1 cellular context compared by ENCODE assay signal in the genomic region with DNA sequence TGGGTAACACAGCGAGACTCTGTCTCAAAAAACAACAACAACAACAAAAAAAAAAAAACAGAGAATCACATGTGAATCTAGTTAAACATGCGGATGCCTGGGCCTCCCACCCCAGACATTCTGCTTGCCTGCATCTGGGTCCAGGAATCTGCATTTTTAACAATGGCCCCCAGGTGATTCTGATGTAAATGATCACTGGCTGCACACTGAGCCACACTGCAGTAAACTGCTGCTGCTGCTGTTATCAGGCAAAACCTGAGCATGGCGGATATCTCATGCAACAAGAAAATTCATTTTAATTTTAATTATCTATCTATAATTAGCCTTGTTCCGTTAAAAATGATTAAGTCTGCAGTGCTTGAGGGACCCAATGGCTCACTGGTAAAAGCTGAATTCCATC.
TF ChIP-seq lines count a peak whose summit lies in the region.

No MANE protein-coding gene starts in this region.

TF ChIP-seq in GM23338, 12 proteins besides CTCF, POLR2A, EP300 and RAD21 (continued from another document):
- TF ChIP-seq, protein P1, sequence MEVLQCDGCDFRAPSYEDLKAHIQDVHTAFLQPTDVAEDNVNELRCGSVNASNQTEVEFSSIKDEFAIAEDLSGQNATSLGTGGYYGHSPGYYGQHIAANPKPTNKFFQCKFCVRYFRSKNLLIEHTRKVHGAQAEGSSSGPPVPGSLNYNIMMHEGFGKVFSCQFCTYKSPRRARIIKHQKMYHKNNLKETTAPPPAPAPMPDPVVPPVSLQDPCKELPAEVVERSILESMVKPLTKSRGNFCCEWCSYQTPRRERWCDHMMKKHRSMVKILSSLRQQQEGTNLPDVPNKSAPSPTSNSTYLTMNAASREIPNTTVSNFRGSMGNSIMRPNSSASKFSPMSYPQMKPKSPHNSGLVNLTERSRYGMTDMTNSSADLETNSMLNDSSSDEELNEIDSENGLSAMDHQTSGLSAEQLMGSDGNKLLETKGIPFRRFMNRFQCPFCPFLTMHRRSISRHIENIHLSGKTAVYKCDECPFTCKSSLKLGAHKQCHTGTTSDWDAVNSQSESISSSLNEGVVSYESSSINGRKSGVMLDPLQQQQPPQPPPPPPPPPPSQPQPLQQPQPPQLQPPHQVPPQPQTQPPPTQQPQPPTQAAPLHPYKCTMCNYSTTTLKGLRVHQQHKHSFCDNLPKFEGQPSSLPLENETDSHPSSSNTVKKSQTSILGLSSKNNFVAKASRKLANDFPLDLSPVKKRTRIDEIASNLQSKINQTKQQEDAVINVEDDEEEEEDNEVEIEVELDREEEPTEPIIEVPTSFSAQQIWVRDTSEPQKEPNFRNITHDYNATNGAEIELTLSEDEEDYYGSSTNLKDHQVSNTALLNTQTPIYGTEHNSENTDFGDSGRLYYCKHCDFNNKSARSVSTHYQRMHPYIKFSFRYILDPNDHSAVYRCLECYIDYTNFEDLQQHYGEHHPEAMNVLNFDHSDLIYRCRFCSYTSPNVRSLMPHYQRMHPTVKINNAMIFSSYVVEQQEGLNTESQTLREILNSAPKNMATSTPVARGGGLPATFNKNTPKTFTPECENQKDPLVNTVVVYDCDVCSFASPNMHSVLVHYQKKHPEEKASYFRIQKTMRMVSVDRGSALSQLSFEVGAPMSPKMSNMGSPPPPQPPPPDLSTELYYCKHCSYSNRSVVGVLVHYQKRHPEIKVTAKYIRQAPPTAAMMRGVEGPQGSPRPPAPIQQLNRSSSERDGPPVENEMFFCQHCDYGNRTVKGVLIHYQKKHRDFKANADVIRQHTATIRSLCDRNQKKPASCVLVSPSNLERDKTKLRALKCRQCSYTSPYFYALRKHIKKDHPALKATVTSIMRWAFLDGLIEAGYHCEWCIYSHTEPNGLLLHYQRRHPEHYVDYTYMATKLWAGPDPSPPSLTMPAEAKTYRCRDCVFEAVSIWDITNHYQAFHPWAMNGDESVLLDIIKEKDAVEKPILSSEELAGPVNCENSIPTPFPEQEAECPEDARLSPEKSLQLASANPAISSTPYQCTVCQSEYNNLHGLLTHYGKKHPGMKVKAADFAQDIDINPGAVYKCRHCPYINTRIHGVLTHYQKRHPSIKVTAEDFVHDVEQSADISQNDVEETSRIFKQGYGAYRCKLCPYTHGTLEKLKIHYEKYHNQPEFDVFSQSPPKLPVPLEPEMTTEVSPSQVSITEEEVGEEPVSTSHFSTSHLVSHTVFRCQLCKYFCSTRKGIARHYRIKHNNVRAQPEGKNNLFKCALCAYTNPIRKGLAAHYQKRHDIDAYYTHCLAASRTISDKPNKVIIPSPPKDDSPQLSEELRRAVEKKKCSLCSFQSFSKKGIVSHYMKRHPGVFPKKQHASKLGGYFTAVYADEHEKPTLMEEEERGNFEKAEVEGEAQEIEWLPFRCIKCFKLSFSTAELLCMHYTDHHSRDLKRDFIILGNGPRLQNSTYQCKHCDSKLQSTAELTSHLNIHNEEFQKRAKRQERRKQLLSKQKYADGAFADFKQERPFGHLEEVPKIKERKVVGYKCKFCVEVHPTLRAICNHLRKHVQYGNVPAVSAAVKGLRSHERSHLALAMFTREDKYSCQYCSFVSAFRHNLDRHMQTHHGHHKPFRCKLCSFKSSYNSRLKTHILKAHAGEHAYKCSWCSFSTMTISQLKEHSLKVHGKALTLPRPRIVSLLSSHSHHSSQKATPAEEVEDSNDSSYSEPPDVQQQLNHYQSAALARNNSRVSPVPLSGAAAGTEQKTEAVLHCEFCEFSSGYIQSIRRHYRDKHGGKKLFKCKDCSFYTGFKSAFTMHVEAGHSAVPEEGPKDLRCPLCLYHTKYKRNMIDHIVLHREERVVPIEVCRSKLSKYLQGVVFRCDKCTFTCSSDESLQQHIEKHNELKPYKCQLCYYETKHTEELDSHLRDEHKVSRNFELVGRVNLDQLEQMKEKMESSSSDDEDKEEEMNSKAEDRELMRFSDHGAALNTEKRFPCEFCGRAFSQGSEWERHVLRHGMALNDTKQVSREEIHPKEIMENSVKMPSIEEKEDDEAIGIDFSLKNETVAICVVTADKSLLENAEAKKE (CRISPR knock-in tag; IDR thresholded peaks at IDR 0.05): no peak
- TF ChIP-seq ZNF114 (CRISPR knock-in tag; IDR thresholded peaks at IDR 0.05) (no peak), NANOG (IDR thresholded peaks at IDR 0.05; ENCODE audit: borderline replicate concordance) (no peak), STAT1 (IDR thresholded peaks at IDR 0.05; ENCODE audit: unreplicated experiment) (no peak), POLR2AphosphoS5 (IDR thresholded peaks at IDR 0.05; ENCODE audit: low read depth) (no peak), CREB1 (CRISPR knock-in tag; IDR thresholded peaks at IDR 0.05; ENCODE audit: low read depth) (no peak), EZH2 (IDR thresholded peaks at IDR 0.05; ENCODE audit: low read depth, unreplicated experiment) (no peak), ZNF331 (CRISPR knock-in tag; IDR thresholded peaks at IDR 0.05; ENCODE audit: low read depth) (no peak)
- TF ChIP-seq, protein P2, sequence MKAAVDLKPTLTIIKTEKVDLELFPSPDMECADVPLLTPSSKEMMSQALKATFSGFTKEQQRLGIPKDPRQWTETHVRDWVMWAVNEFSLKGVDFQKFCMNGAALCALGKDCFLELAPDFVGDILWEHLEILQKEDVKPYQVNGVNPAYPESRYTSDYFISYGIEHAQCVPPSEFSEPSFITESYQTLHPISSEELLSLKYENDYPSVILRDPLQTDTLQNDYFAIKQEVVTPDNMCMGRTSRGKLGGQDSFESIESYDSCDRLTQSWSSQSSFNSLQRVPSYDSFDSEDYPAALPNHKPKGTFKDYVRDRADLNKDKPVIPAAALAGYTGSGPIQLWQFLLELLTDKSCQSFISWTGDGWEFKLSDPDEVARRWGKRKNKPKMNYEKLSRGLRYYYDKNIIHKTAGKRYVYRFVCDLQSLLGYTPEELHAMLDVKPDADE (IDR thresholded peaks at IDR 0.05): no peak
- TF ChIP-seq, protein P3, sequence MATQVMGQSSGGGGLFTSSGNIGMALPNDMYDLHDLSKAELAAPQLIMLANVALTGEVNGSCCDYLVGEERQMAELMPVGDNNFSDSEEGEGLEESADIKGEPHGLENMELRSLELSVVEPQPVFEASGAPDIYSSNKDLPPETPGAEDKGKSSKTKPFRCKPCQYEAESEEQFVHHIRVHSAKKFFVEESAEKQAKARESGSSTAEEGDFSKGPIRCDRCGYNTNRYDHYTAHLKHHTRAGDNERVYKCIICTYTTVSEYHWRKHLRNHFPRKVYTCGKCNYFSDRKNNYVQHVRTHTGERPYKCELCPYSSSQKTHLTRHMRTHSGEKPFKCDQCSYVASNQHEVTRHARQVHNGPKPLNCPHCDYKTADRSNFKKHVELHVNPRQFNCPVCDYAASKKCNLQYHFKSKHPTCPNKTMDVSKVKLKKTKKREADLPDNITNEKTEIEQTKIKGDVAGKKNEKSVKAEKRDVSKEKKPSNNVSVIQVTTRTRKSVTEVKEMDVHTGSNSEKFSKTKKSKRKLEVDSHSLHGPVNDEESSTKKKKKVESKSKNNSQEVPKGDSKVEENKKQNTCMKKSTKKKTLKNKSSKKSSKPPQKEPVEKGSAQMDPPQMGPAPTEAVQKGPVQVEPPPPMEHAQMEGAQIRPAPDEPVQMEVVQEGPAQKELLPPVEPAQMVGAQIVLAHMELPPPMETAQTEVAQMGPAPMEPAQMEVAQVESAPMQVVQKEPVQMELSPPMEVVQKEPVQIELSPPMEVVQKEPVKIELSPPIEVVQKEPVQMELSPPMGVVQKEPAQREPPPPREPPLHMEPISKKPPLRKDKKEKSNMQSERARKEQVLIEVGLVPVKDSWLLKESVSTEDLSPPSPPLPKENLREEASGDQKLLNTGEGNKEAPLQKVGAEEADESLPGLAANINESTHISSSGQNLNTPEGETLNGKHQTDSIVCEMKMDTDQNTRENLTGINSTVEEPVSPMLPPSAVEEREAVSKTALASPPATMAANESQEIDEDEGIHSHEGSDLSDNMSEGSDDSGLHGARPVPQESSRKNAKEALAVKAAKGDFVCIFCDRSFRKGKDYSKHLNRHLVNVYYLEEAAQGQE (IDR thresholded peaks at IDR 0.05; ENCODE audit: unreplicated experiment): no peak
